18 cellular contexts compared by ENCODE assay signal in genomic region chr14:84894254-84894653, GRCh38.
"Had no signal": no experiment of that assay in that cellular context is flagged by ENCODE, and none has a peak within 500 bp of the region (broad histone marks: within the 10 kb centered on the region; RNA-seq: fewer than 3 reads in every experiment).

No MANE protein-coding gene starts in this region.

- H3K27ac Mint-ChIP-seq: activated CD4-positive, alpha-beta T cell treated with anti-CD3 and anti-CD28 coated beads, Interleukin-2, amount 10 ng/mL, durations not matched to agents 7 days and 5 days; activated naive CD4-positive, alpha-beta T cell treated with anti-CD3 and anti-CD28 coated beads, Interleukin-2, amount 50 U/mL, for 24 hours; activated T-helper 17 cell treated with anti-CD3 and anti-CD28 coated beads, Interleukin-2, amount 50 U/mL, for 72 hours; naive thymus-derived CD8-positive, alpha-beta T cell; stimulated activated naive B cell treated with anti-CD40 and anti-IgM and Interleukin-4, amounts not matched to agents 10 μg/mL and 1 μg/mL and 100 μg/mL, for 72 hours; WTC11 had no signal

- H3K4me3 Mint-ChIP-seq: activated CD4-positive, alpha-beta T cell treated with anti-CD3 and anti-CD28 coated beads, Interleukin-2, amount 10 ng/mL, durations not matched to agents 7 days and 5 days; activated naive CD4-positive, alpha-beta T cell treated with anti-CD3 and anti-CD28 coated beads, Interleukin-2, amount 50 U/mL, for 24 hours; activated T-helper 17 cell treated with anti-CD3 and anti-CD28 coated beads, Interleukin-2, amount 50 U/mL, for 72 hours; naive thymus-derived CD8-positive, alpha-beta T cell; stimulated activated naive B cell treated with anti-CD40 and anti-IgM and Interleukin-4, amounts not matched to agents 10 μg/mL and 1 μg/mL and 100 μg/mL, for 72 hours; WTC11 had no signal

- DNase-seq: activated CD4-positive, alpha-beta T cell treated with anti-CD3 and anti-CD28 coated beads, Interleukin-2, amount 10 ng/mL, durations not matched to agents 7 days and 5 days; activated CD8-positive, alpha-beta memory T cell treated with anti-CD3 and anti-CD28 coated beads for 24 hours; body of pancreas; central memory CD4-positive, alpha-beta T cell; cortex of kidney; effector CD8-positive, alpha-beta T cell; heart left ventricle; mammary epithelial cell; mucosa of descending colon; naive thymus-derived CD8-positive, alpha-beta T cell; occipital lobe; sigmoid colon; stimulated activated CD4-positive, alpha-beta T cell treated with anti-CD3 and anti-CD28 coated beads, Interleukin-2, amount 100 ng/mL, for 24 hours; stimulated activated naive B cell treated with anti-CD40 and anti-IgM and Interleukin-4, amounts not matched to agents 10 μg/mL and 1 μg/mL and 100 μg/mL, for 72 hours had no signal

- H3K27me3 Mint-ChIP-seq: activated CD4-positive, alpha-beta T cell treated with anti-CD3 and anti-CD28 coated beads, Interleukin-2, amount 10 ng/mL, durations not matched to agents 7 days and 5 days; activated naive CD4-positive, alpha-beta T cell treated with anti-CD3 and anti-CD28 coated beads, Interleukin-2, amount 50 U/mL, for 24 hours; activated T-helper 17 cell treated with anti-CD3 and anti-CD28 coated beads, Interleukin-2, amount 50 U/mL, for 72 hours; naive thymus-derived CD8-positive, alpha-beta T cell; stimulated activated naive B cell treated with anti-CD40 and anti-IgM and Interleukin-4, amounts not matched to agents 10 μg/mL and 1 μg/mL and 100 μg/mL, for 72 hours had no signal

- H3K36me3 Mint-ChIP-seq: activated naive CD4-positive, alpha-beta T cell treated with anti-CD3 and anti-CD28 coated beads, Interleukin-2, amount 50 U/mL, for 24 hours; naive thymus-derived CD8-positive, alpha-beta T cell; stimulated activated naive B cell treated with anti-CD40 and anti-IgM and Interleukin-4, amounts not matched to agents 10 μg/mL and 1 μg/mL and 100 μg/mL, for 72 hours; WTC11 had no signal

- H3K4me1 Mint-ChIP-seq: activated CD4-positive, alpha-beta T cell treated with anti-CD3 and anti-CD28 coated beads, Interleukin-2, amount 10 ng/mL, durations not matched to agents 7 days and 5 days; activated naive CD4-positive, alpha-beta T cell treated with anti-CD3 and anti-CD28 coated beads, Interleukin-2, amount 50 U/mL, for 24 hours; activated T-helper 17 cell treated with anti-CD3 and anti-CD28 coated beads, Interleukin-2, amount 50 U/mL, for 72 hours; naive thymus-derived CD8-positive, alpha-beta T cell; stimulated activated naive B cell treated with anti-CD40 and anti-IgM and Interleukin-4, amounts not matched to agents 10 μg/mL and 1 μg/mL and 100 μg/mL, for 72 hours had no signal

- ATAC-seq: activated T-helper 17 cell treated with anti-CD3 and anti-CD28 coated beads, Interleukin-2, amount 50 U/mL, for 72 hours; body of pancreas; heart left ventricle; left lobe of liver; mucosa of descending colon; naive thymus-derived CD8-positive, alpha-beta T cell; stimulated activated naive B cell treated with anti-CD40 and anti-IgM and Interleukin-4, amounts not matched to agents 10 μg/mL and 1 μg/mL and 100 μg/mL, for 72 hours; WTC11 had no signal
